1 cellular context compared by ENCODE assay signal in the genomic region with DNA sequence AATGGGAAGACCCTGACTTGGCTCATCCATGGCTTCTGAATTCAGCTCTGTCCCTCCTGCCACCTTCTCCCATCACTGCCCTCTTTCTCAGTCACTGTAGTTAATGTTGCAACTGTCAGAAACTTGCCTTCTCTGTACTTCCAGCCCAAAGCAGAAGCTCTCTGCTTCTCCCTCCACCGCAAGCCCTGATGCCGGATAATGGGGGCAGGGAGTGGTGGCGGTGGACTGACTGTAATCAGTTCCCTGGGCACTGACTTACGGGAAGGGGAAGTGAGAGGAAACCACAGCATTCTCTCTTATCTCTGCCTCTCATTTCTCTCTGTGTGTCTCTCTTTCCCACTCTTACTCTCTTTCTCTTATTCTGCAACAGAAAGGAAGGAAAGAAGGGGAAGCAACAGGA.
A peak's percentile ranks its signal among the peaks of the same experiment; 100 is the strongest.
TF ChIP-seq lines count a peak whose summit lies in the region.

No MANE protein-coding gene starts in this region.

TF ChIP-seq in GM12878, 131 proteins besides CTCF, POLR2A, EP300 and RAD21 (continued from another document and continues in another):
- TF ChIP-seq, protein P1, sequence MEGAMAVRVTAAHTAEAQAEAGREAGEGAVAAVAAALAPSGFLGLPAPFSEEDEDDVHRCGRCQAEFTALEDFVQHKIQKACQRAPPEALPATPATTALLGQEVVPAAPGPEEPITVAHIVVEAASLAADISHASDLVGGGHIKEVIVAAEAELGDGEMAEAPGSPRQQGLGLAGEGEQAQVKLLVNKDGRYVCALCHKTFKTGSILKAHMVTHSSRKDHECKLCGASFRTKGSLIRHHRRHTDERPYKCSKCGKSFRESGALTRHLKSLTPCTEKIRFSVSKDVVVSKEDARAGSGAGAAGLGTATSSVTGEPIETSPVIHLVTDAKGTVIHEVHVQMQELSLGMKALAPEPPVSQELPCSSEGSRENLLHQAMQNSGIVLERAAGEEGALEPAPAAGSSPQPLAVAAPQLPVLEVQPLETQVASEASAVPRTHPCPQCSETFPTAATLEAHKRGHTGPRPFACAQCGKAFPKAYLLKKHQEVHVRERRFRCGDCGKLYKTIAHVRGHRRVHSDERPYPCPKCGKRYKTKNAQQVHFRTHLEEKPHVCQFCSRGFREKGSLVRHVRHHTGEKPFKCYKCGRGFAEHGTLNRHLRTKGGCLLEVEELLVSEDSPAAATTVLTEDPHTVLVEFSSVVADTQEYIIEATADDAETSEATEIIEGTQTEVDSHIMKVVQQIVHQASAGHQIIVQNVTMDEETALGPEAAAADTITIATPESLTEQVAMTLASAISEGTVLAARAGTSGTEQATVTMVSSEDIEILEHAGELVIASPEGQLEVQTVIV (IDR thresholded peaks at IDR 0.05; ENCODE audit: borderline replicate concordance, partially characterized antibody), result no peak
- TF ChIP-seq, protein P2, sequence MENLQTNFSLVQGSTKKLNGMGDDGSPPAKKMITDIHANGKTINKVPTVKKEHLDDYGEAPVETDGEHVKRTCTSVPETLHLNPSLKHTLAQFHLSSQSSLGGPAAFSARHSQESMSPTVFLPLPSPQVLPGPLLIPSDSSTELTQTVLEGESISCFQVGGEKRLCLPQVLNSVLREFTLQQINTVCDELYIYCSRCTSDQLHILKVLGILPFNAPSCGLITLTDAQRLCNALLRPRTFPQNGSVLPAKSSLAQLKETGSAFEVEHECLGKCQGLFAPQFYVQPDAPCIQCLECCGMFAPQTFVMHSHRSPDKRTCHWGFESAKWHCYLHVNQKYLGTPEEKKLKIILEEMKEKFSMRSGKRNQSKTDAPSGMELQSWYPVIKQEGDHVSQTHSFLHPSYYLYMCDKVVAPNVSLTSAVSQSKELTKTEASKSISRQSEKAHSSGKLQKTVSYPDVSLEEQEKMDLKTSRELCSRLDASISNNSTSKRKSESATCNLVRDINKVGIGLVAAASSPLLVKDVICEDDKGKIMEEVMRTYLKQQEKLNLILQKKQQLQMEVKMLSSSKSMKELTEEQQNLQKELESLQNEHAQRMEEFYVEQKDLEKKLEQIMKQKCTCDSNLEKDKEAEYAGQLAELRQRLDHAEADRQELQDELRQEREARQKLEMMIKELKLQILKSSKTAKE (IDR thresholded peaks at IDR 0.05; ENCODE audit: low read depth, poor library complexity, severe bottlenecking), result no peak
- no peak for TF ChIP-seq MYB (IDR thresholded peaks at IDR 0.05; ENCODE audit: borderline replicate concordance, low read depth, low read length)
- peak; percentile 60; the same call in 1 of the 2 replicates for TF ChIP-seq CBFB (IDR thresholded peaks at IDR 0.05; ENCODE audit: low read depth)
- TF ChIP-seq, protein P3, sequence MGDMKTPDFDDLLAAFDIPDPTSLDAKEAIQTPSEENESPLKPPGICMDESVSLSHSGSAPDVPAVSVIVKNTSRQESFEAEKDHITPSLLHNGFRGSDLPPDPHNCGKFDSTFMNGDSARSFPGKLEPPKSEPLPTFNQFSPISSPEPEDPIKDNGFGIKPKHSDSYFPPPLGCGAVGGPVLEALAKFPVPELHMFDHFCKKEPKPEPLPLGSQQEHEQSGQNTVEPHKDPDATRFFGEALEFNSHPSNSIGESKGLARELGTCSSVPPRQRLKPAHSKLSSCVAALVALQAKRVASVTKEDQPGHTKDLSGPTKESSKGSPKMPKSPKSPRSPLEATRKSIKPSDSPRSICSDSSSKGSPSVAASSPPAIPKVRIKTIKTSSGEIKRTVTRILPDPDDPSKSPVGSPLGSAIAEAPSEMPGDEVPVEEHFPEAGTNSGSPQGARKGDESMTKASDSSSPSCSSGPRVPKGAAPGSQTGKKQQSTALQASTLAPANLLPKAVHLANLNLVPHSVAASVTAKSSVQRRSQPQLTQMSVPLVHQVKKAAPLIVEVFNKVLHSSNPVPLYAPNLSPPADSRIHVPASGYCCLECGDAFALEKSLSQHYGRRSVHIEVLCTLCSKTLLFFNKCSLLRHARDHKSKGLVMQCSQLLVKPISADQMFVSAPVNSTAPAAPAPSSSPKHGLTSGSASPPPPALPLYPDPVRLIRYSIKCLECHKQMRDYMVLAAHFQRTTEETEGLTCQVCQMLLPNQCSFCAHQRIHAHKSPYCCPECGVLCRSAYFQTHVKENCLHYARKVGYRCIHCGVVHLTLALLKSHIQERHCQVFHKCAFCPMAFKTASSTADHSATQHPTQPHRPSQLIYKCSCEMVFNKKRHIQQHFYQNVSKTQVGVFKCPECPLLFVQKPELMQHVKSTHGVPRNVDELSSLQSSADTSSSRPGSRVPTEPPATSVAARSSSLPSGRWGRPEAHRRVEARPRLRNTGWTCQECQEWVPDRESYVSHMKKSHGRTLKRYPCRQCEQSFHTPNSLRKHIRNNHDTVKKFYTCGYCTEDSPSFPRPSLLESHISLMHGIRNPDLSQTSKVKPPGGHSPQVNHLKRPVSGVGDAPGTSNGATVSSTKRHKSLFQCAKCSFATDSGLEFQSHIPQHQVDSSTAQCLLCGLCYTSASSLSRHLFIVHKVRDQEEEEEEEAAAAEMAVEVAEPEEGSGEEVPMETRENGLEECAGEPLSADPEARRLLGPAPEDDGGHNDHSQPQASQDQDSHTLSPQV (IDR thresholded peaks at IDR 0.05), result no peak
- TF ChIP-seq PAX5 (IDR thresholded peaks at IDR 0.05; ENCODE audit: borderline replicate concordance, low read depth, low read length), result peak; percentile 68; the same call in 1 of the 2 replicates
- TF ChIP-seq IKZF2 (IDR thresholded peaks at IDR 0.05), result peak; percentile 86 to 88
- TF ChIP-seq NFIC (IDR thresholded peaks at IDR 0.05; ENCODE audit: low read depth, low read length), result peak; percentile 65
- peak; percentile 88 for TF ChIP-seq IKZF1 (conservative IDR thresholded peaks at IDR 0.05)
- peak; percentile 46; the same call in 1 of the 2 replicates for TF ChIP-seq FOXM1 (IDR thresholded peaks at IDR 0.05; ENCODE audit: low read depth, low read length)
- peak; percentile 93 for TF ChIP-seq RUNX3 (IDR thresholded peaks at IDR 0.05; ENCODE audit: low read length)
- no peak for TF ChIP-seq KAT2A (conservative IDR thresholded peaks at IDR 0.05; ENCODE audit: control insufficient read depth, low read depth, low read length)
- TF ChIP-seq BHLHE40 (IDR thresholded peaks at IDR 0.05; ENCODE audit: borderline replicate concordance in 1 of 2, low read depth in 2 of 2, low read length in 1 of 2), result no peak
- no peak for TF ChIP-seq BMI1 (IDR thresholded peaks at IDR 0.05; ENCODE audit: borderline replicate concordance)
- TF ChIP-seq, protein P4, sequence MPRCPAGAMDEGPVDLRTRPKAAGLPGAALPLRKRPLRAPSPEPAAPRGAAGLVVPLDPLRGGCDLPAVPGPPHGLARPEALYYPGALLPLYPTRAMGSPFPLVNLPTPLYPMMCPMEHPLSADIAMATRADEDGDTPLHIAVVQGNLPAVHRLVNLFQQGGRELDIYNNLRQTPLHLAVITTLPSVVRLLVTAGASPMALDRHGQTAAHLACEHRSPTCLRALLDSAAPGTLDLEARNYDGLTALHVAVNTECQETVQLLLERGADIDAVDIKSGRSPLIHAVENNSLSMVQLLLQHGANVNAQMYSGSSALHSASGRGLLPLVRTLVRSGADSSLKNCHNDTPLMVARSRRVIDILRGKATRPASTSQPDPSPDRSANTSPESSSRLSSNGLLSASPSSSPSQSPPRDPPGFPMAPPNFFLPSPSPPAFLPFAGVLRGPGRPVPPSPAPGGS (IDR thresholded peaks at IDR 0.05; ENCODE audit: borderline replicate concordance, insufficient read depth, low read depth, low read length, poor library complexity, severe bottlenecking), result no peak
- no peak for TF ChIP-seq HCFC1 (IDR thresholded peaks at IDR 0.05; ENCODE audit: low read length)
- no peak for TF ChIP-seq CHD4 (IDR thresholded peaks at IDR 0.05)
- TF ChIP-seq, protein P5, sequence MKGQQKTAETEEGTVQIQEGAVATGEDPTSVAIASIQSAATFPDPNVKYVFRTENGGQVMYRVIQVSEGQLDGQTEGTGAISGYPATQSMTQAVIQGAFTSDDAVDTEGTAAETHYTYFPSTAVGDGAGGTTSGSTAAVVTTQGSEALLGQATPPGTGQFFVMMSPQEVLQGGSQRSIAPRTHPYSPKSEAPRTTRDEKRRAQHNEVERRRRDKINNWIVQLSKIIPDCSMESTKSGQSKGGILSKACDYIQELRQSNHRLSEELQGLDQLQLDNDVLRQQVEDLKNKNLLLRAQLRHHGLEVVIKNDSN (IDR thresholded peaks at IDR 0.05; ENCODE audit: borderline replicate concordance, extremely low read length, insufficient read depth, low read depth, low read length), result no peak
- TF ChIP-seq MTA2 (IDR thresholded peaks at IDR 0.05; ENCODE audit: low read depth), result peak; percentile 64
- TF ChIP-seq, protein P6, sequence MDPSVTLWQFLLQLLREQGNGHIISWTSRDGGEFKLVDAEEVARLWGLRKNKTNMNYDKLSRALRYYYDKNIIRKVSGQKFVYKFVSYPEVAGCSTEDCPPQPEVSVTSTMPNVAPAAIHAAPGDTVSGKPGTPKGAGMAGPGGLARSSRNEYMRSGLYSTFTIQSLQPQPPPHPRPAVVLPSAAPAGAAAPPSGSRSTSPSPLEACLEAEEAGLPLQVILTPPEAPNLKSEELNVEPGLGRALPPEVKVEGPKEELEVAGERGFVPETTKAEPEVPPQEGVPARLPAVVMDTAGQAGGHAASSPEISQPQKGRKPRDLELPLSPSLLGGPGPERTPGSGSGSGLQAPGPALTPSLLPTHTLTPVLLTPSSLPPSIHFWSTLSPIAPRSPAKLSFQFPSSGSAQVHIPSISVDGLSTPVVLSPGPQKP (IDR thresholded peaks at IDR 0.05; ENCODE audit: low read depth, low read length), result no peak
- no peak for TF ChIP-seq KDM1A (IDR thresholded peaks at IDR 0.05; ENCODE audit: borderline replicate concordance)
- TF ChIP-seq TCF7 (IDR thresholded peaks at IDR 0.05; ENCODE audit: borderline replicate concordance), result 0 out of 2 replicates have a peak, but pooled peaks have one; percentile 21
- no peak; the same call in 1 of the 2 replicates for TF ChIP-seq EZH2 (IDR thresholded peaks at IDR 0.05; ENCODE audit: borderline replicate concordance, control insufficient read depth, low read depth, low read length)
- TF ChIP-seq, protein P7, sequence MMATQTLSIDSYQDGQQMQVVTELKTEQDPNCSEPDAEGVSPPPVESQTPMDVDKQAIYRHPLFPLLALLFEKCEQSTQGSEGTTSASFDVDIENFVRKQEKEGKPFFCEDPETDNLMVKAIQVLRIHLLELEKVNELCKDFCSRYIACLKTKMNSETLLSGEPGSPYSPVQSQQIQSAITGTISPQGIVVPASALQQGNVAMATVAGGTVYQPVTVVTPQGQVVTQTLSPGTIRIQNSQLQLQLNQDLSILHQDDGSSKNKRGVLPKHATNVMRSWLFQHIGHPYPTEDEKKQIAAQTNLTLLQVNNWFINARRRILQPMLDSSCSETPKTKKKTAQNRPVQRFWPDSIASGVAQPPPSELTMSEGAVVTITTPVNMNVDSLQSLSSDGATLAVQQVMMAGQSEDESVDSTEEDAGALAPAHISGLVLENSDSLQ (IDR thresholded peaks at IDR 0.05), result no peak
- TF ChIP-seq, protein P8, sequence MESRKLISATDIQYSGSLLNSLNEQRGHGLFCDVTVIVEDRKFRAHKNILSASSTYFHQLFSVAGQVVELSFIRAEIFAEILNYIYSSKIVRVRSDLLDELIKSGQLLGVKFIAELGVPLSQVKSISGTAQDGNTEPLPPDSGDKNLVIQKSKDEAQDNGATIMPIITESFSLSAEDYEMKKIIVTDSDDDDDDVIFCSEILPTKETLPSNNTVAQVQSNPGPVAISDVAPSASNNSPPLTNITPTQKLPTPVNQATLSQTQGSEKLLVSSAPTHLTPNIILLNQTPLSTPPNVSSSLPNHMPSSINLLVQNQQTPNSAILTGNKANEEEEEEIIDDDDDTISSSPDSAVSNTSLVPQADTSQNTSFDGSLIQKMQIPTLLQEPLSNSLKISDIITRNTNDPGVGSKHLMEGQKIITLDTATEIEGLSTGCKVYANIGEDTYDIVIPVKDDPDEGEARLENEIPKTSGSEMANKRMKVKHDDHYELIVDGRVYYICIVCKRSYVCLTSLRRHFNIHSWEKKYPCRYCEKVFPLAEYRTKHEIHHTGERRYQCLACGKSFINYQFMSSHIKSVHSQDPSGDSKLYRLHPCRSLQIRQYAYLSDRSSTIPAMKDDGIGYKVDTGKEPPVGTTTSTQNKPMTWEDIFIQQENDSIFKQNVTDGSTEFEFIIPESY (IDR thresholded peaks at IDR 0.05), result no peak
- TF ChIP-seq CHD1 (IDR thresholded peaks at IDR 0.05; ENCODE audit: low read depth, low read length), result no peak
- peak; percentile 32; the same call in 1 of the 2 replicates for TF ChIP-seq NBN (IDR thresholded peaks at IDR 0.05)
- TF ChIP-seq TBL1XR1 (IDR thresholded peaks at IDR 0.05; ENCODE audit: low read depth, low read length), result no peak
- TF ChIP-seq ZBED1 (IDR thresholded peaks at IDR 0.05; ENCODE audit: borderline replicate concordance), result no peak
- TF ChIP-seq TAF1 (IDR thresholded peaks at IDR 0.05; ENCODE audit: borderline replicate concordance, low read depth, low read length), result no peak
- TF ChIP-seq RELA (IDR thresholded peaks at IDR 0.05; ENCODE audit: borderline replicate concordance, partially characterized antibody), result peak; percentile 26
- TF ChIP-seq, protein P9, sequence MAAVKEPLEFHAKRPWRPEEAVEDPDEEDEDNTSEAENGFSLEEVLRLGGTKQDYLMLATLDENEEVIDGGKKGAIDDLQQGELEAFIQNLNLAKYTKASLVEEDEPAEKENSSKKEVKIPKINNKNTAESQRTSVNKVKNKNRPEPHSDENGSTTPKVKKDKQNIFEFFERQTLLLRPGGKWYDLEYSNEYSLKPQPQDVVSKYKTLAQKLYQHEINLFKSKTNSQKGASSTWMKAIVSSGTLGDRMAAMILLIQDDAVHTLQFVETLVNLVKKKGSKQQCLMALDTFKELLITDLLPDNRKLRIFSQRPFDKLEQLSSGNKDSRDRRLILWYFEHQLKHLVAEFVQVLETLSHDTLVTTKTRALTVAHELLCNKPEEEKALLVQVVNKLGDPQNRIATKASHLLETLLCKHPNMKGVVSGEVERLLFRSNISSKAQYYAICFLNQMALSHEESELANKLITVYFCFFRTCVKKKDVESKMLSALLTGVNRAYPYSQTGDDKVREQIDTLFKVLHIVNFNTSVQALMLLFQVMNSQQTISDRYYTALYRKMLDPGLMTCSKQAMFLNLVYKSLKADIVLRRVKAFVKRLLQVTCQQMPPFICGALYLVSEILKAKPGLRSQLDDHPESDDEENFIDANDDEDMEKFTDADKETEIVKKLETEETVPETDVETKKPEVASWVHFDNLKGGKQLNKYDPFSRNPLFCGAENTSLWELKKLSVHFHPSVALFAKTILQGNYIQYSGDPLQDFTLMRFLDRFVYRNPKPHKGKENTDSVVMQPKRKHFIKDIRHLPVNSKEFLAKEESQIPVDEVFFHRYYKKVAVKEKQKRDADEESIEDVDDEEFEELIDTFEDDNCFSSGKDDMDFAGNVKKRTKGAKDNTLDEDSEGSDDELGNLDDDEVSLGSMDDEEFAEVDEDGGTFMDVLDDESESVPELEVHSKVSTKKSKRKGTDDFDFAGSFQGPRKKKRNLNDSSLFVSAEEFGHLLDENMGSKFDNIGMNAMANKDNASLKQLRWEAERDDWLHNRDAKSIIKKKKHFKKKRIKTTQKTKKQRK (IDR thresholded peaks at IDR 0.05; ENCODE audit: low read depth, low read length), result no peak
- no peak for TF ChIP-seq PAX8 (IDR thresholded peaks at IDR 0.05)
- TF ChIP-seq ETV6 (conservative IDR thresholded peaks at IDR 0.05 in 1 of 2, IDR thresholded peaks at IDR 0.05 in 1 of 2; ENCODE audit: borderline replicate concordance in 1 of 2, low read depth in 1 of 2), result peak in 1 of 2 experiments; percentile 92; a peak in 2 of 4 replicates
- TF ChIP-seq ZNF384 (IDR thresholded peaks at IDR 0.05; ENCODE audit: borderline replicate concordance, low read depth, low read length), result no peak
- no peak for TF ChIP-seq GABPA (IDR thresholded peaks at IDR 0.05; ENCODE audit: low read depth)
- no peak for TF ChIP-seq RFX5 (IDR thresholded peaks at IDR 0.05; ENCODE audit: low read depth, low read length)
- no peak for TF ChIP-seq HDGF (IDR thresholded peaks at IDR 0.05)
- peak; percentile 92 for TF ChIP-seq SPI1 (IDR thresholded peaks at IDR 0.05; ENCODE audit: borderline replicate concordance, insufficient read depth, low read depth, low read length)
